Comparison of ENCODE assay signal across 8 cellular contexts in genomic region chr4:158826882-158827281, GRCh38. TPM values are rescaled to one million over a fixed set of nuclear protein-coding genes. Genes with fewer than 3 reads are reported as not detected.
DNase-seq lines count a peak whose midpoint lies in the region; ATAC-seq, FAIRE-seq and TF ChIP-seq lines count a peak whose summit lies in the region.

No MANE protein-coding gene starts in this region.

- H3K27ac ChIP-seq in epithelial cell of prostate (peak overlapping the region; percentile 63), small intestine (ENCODE audit: low read depth in 1 of 2, low read length in 1 of 2) (peak overlapping the region in 1 of 2 donors; percentile 57)

- intact Hi-C loops in activated CD8-positive, alpha-beta T cell treated with anti-CD3 and anti-CD28 coated beads for 36 hours (cut with micrococcal nuclease): loop anchor here (10.0 kb wide), 1 partner anchor 102 kb away; the partner anchor contains the start of gene PPID

- POLR2A ChIA-PET in activated CD8-positive, alpha-beta T cell treated with anti-CD3 and anti-CD28 coated beads, Interleukin-2, amount 10 ng/mL, durations not matched to agents 7 days and 5 days (lab: Charles Lee): no interaction called here
- POLR2A ChIA-PET in activated CD8-positive, alpha-beta T cell treated with anti-CD3 and anti-CD28 coated beads for 36 hours (lab: Charles Lee): interaction anchor here (0.9 kb wide), 1 partner anchor 21 kb away, joined by 3 read pairs; no protein-coding TSS in a partner anchor

- WGBS in small intestine, 3 donors: 13 to 32% (median 17%) methylated on average over 1 of the region's 1 CpG

- no peak for FAIRE-seq in small intestine (lab: Jason Lieb, UNC)

- no peaks in the 10 kb centered on the region for H3K27me3 ChIP-seq in small intestine (ENCODE audit: control insufficient read depth in 2 of 2, insufficient read depth in 2 of 2, low read length in 2 of 2)

- peaks cover 13% of the 10 kb centered on the region for H3K36me3 Mint-ChIP-seq in activated CD8-positive, alpha-beta T cell treated with anti-CD3 and anti-CD28 coated beads, Interleukin-2, amount 10 ng/mL, durations not matched to agents 7 days and 5 days (ENCODE audit: low read depth)
- H3K36me3 Mint-ChIP-seq in activated CD8-positive, alpha-beta T cell treated with anti-CD3 and anti-CD28 coated beads for 36 hours (ENCODE audit: low read depth): peaks cover 14% of the 10 kb centered on the region

- H3K4me3 ChIP-seq in small intestine (ENCODE audit: low read depth in 1 of 2, low read length in 2 of 2): no peak overlapping the region

- no peaks in the 10 kb centered on the region for H3K9me3 Mint-ChIP-seq in activated CD8-positive, alpha-beta T cell treated with anti-CD3 and anti-CD28 coated beads, Interleukin-2, amount 10 ng/mL, durations not matched to agents 7 days and 5 days (ENCODE audit: insufficient read depth)
- no peaks in the 10 kb centered on the region for H3K9me3 Mint-ChIP-seq in activated CD8-positive, alpha-beta T cell treated with anti-CD3 and anti-CD28 coated beads for 36 hours

- H3K4me1 ChIP-seq in small intestine (ENCODE audit: control insufficient read depth in 2 of 2, insufficient read depth in 1 of 2, low read depth in 1 of 2, low read length in 1 of 2): peaks cover 13 to 32% of the 10 kb centered on the region in 2 donors

- H3K4me1 Mint-ChIP-seq in activated CD8-positive, alpha-beta T cell treated with anti-CD3 and anti-CD28 coated beads, Interleukin-2, amount 10 ng/mL, durations not matched to agents 7 days and 5 days (ENCODE audit: low read depth): peaks cover 26% of the 10 kb centered on the region
- H3K4me1 Mint-ChIP-seq in activated CD8-positive, alpha-beta T cell treated with anti-CD3 and anti-CD28 coated beads for 36 hours (ENCODE audit: low read depth): peaks cover 40% of the 10 kb centered on the region

- CTCF ChIA-PET in activated CD8-positive, alpha-beta T cell treated with anti-CD3 and anti-CD28 coated beads, Interleukin-2, amount 10 ng/mL, durations not matched to agents 7 days and 5 days (lab: Charles Lee): interaction anchor here (0.8 to 2.0 kb wide), 6 partner anchors 11 to 374 kb away, joined by 3 to 10 read pairs (median 4); no protein-coding TSS in a partner anchor
- CTCF ChIA-PET in activated CD8-positive, alpha-beta T cell treated with anti-CD3 and anti-CD28 coated beads for 36 hours (lab: Charles Lee): interaction anchor here (1.9 to 2.3 kb wide), 2 partner anchors 23 to 25 kb away, joined by 5 to 6 read pairs; no protein-coding TSS in a partner anchor

- no peak for TF ChIP-seq CTCF in activated CD8-positive, alpha-beta T cell treated with anti-CD3 and anti-CD28 coated beads for 36 hours (IDR thresholded peaks at IDR 0.05)

- no peaks in the 10 kb centered on the region for H3K27me3 Mint-ChIP-seq in activated CD8-positive, alpha-beta T cell treated with anti-CD3 and anti-CD28 coated beads, Interleukin-2, amount 10 ng/mL, durations not matched to agents 7 days and 5 days (ENCODE audit: low read depth)
- H3K27me3 Mint-ChIP-seq in activated CD8-positive, alpha-beta T cell treated with anti-CD3 and anti-CD28 coated beads for 36 hours: no peaks in the 10 kb centered on the region

- H3K36me3 ChIP-seq in small intestine (ENCODE audit: control insufficient read depth in 2 of 2, insufficient read depth in 2 of 2, low read length in 2 of 2): peaks cover 1 to 2% of the 10 kb centered on the region in 2 donors

- peak overlapping the region; percentile 51 for H3K27ac Mint-ChIP-seq in activated CD8-positive, alpha-beta T cell treated with anti-CD3 and anti-CD28 coated beads, Interleukin-2, amount 10 ng/mL, durations not matched to agents 7 days and 5 days
- no peak overlapping the region for H3K27ac Mint-ChIP-seq in activated CD8-positive, alpha-beta T cell treated with anti-CD3 and anti-CD28 coated beads for 36 hours

- peak; percentile 36 for ATAC-seq in activated CD8-positive, alpha-beta T cell treated with anti-CD3 and anti-CD28 coated beads, Interleukin-2, amount 10 ng/mL, durations not matched to agents 7 days and 5 days
- no peak for ATAC-seq in activated CD8-positive, alpha-beta T cell treated with anti-CD3 and anti-CD28 coated beads for 36 hours

- H3K4me3 Mint-ChIP-seq in activated CD8-positive, alpha-beta T cell treated with anti-CD3 and anti-CD28 coated beads, Interleukin-2, amount 10 ng/mL, durations not matched to agents 7 days and 5 days: no peak overlapping the region
- no peak overlapping the region for H3K4me3 Mint-ChIP-seq in activated CD8-positive, alpha-beta T cell treated with anti-CD3 and anti-CD28 coated beads for 36 hours

- H3K9me3 ChIP-seq in small intestine (ENCODE audit: control insufficient read depth, low read depth): no peaks in the 10 kb centered on the region

- no peak for DNase-seq in activated CD8-positive, alpha-beta T cell treated with anti-CD3 and anti-CD28 coated beads, Interleukin-2, amount 10 ng/mL, durations not matched to agents 7 days and 5 days
- DNase-seq in activated CD8-positive, alpha-beta T cell treated with anti-CD3 and anti-CD28 coated beads for 36 hours: no peak
- peak; percentile 45 for DNase-seq in M059J (ENCODE audit: low read depth)
- peak; percentile 66 for DNase-seq in epithelial cell of prostate (ENCODE audit: low read depth, low spot score)
- peak; percentile 77 for DNase-seq in small intestine
- DNase-seq in retina: no peak
- DNase-seq in NCI-H526 treated with DMSO at 0.1 percent for 48 hours (lab: John Stamatoyannopoulos, UW): no peak
- no peak for DNase-seq in DMS79 treated with DMSO at 0.1 percent for 48 hours (lab: John Stamatoyannopoulos, UW)

RNA-seq across cellular contexts. Expression of gene FNIP2, which starts 58.1 kb away (rescaled TPM):
- total RNA-seq in activated CD8-positive, alpha-beta T cell treated with anti-CD3 and anti-CD28 coated beads, Interleukin-2, amount 10 ng/mL, durations not matched to agents 7 days and 5 days: 10 to 100 TPM; 13.1 to 13.7 TPM
- 10 to 100 TPM; 11.2 to 11.7 TPM for total RNA-seq in activated CD8-positive, alpha-beta T cell treated with anti-CD3 and anti-CD28 coated beads for 36 hours
- 6.8 and 15.2 TPM in 2 replicates for total RNA-seq in M059J (2014; rRNA removed; shearing (Covaris generic))
- polyA plus RNA-seq in small intestine: 1 to 10 TPM; 3.5 to 9.6 (median 3.8) TPM

Comparison
In these comparisons a context has a peak if more than half of its experiments do, and no peak if none do; other contexts are left out.
1. DNase-seq: peak in M059J (single experiment), epithelial cell of prostate (single experiment) and small intestine (single experiment); none in activated CD8-positive, alpha-beta T cell treated with anti-CD3 and anti-CD28 coated beads, Interleukin-2, amount 10 ng/mL, durations not matched to agents 7 days and 5 days (single experiment), activated CD8-positive, alpha-beta T cell treated with anti-CD3 and anti-CD28 coated beads for 36 hours (single experiment), retina (single experiment), NCI-H526 treated with DMSO at 0.1 percent for 48 hours (single experiment) and DMS79 treated with DMSO at 0.1 percent for 48 hours (single experiment).